Comparison of ENCODE assay signal across 13 cellular contexts in the genomic region with DNA sequence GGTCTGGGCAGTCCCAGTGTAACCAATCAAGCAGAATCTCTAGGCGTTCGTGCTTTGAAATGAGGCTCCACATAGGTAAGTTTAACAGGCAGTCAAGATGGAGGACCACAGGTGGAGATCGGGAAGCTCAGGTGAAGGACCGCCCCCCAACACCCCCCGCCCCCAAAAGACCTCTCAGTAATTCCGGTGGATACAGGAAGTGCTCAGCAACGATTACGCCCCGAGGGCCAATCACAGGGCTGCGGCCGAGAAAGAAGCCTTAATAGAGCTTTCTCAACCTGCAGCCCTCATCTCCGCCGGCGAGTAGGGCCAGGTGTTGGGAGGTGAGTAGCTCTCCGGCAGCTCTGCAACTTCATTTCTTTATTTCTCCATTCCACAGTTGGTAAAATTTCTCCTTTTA. TPM values are rescaled to one million over a fixed set of nuclear protein-coding genes. Genes with fewer than 3 reads are reported as not detected.
"Had no signal": no experiment of that assay in that cellular context is flagged by ENCODE, and none has a peak within 500 bp of the region (broad histone marks: within the 10 kb centered on the region; RNA-seq: fewer than 3 reads in every experiment).

No MANE protein-coding gene starts in this region.

RNA-seq across cellular contexts. Expression of a gene that starts 17.7 kb away (rescaled TPM):
- total RNA-seq: chondrocyte, esophagus muscularis mucosa, fibroblast of villous mesenchyme, gastrocnemius medialis, heart right ventricle, lower leg skin, mesothelial cell of epicardium, osteoblast, psoas muscle, right lobe of liver, subcutaneous adipose tissue, tibial nerve, ureter had no signal

RNA-seq across cellular contexts. Expression of a gene that starts 59.1 kb away (rescaled TPM):
- total RNA-seq: chondrocyte, fibroblast of villous mesenchyme, gastrocnemius medialis, lower leg skin, mesothelial cell of epicardium, ureter had no signal
